ENCODE assay signal across 8 cellular contexts in genomic region chr2:128321784-128322650, GRCh38. TPM values are rescaled to one million over a fixed set of nuclear protein-coding genes. Genes with fewer than 3 reads are reported as not detected.
DNase-seq lines count a peak whose midpoint lies in the region; ATAC-seq and TF ChIP-seq lines count a peak whose summit lies in the region.

No MANE protein-coding gene starts in this region.

- H3K4me1 ChIP-seq in SK-N-SH (ENCODE audit: control insufficient read depth in 1 of 2, insufficient read depth in 2 of 2, low read depth in 1 of 2, low read length in 1 of 2), result peaks cover 3 to 38% of the 10 kb centered on the region in 2 experiments; a peak in 2 of 4 replicates
- H3K4me1 ChIP-seq in cardiac muscle cell (ENCODE audit: low read depth), result no peaks in the 10 kb centered on the region
- H3K4me1 ChIP-seq in transverse colon, result peaks cover 6 to 25% (median 22%) of the 10 kb centered on the region in 4 donors

- POLR2A ChIA-PET in SK-N-SH (lab: Yijun Ruan, JAX), result interaction anchor here (1.2 kb wide), 1 partner anchor 26 kb away, joined by 4 read pairs; no protein-coding TSS in a partner anchor

- no peaks in the 10 kb centered on the region for H3K9me3 ChIP-seq in SK-N-SH
- no peaks in the 10 kb centered on the region for H3K9me3 ChIP-seq in cardiac muscle cell (ENCODE audit: low read depth)
- H3K9me3 ChIP-seq in transverse colon, result no peaks in the 10 kb centered on the region

- peak; percentile 33 to 46 for ATAC-seq in activated naive CD4-positive, alpha-beta T cell treated with anti-CD3 and anti-CD28 coated beads, Interleukin-2, amount 50 U/mL, for 72 hours

- TF ChIP-seq CTCF in SK-N-SH (IDR thresholded peaks at IDR 0.05) (peak; percentile 90), cardiac muscle cell (IDR thresholded peaks at IDR 0.05; ENCODE audit: low read depth, low read length) (peak; percentile 67), transverse colon (IDR thresholded peaks at IDR 0.05) (peak; percentile 41 to 98 (median 87))

- H3K27ac Mint-ChIP-seq in activated naive CD4-positive, alpha-beta T cell treated with anti-CD3 and anti-CD28 coated beads, Interleukin-2, amount 50 U/mL, for 72 hours, result peak overlapping the region; percentile 29 to 42

- peak overlapping the region; percentile 62; the same call in 1 of the 2 replicates for H3K9ac ChIP-seq in SK-N-SH

- peaks cover 8% of the 10 kb centered on the region for H4K20me1 ChIP-seq in SK-N-SH (ENCODE audit: insufficient read depth)

- H3K36me3 ChIP-seq in SK-N-SH (replicated peaks in 1 of 2; ENCODE audit: control insufficient read depth in 1 of 2, insufficient read depth in 2 of 2, low read length in 1 of 2) (no peaks in the 10 kb centered on the region), cardiac muscle cell (no peaks in the 10 kb centered on the region), transverse colon (no peaks in the 10 kb centered on the region)

- no peaks in the 10 kb centered on the region for H3K36me3 Mint-ChIP-seq in activated naive CD4-positive, alpha-beta T cell treated with anti-CD3 and anti-CD28 coated beads, Interleukin-2, amount 50 U/mL, for 72 hours

- H3K4me3 ChIP-seq in SK-N-SH (ENCODE audit: low read depth in 2 of 2, low read length in 1 of 2) (peak overlapping the region; percentile 60 to 68), cardiac muscle cell (peak overlapping the region; percentile 42), transverse colon (peak overlapping the region; percentile 45 to 89 (median 64))

- intact Hi-C loops in transverse colon (cut with DNase I; ENCODE audit: low total_unique reads), result loop anchor here (5.0 kb wide), 1 partner anchor 1075 kb away; no protein-coding TSS in a partner anchor

- WGBS in SK-N-SH (ENCODE audit: low lambda C conversion rate), result 70% methylated on average over 11 of the region's 89 CpGs
- 2% methylated on average over 65 of the region's 89 CpGs; no CpG with 5 or more reads in 1 of the 2 donors for WGBS in transverse colon (ENCODE audit: low coverage in 1 of 2), 2 donors

- H3K9me2 ChIP-seq in SK-N-SH, result no peaks in the 10 kb centered on the region

- H3K27me3 ChIP-seq in SK-N-SH (ENCODE audit: insufficient read depth), result no peaks in the 10 kb centered on the region
- H3K27me3 ChIP-seq in cardiac muscle cell, result peaks cover 29% of the 10 kb centered on the region
- no peaks in the 10 kb centered on the region for H3K27me3 ChIP-seq in transverse colon

- TF ChIP-seq EP300 in SK-N-SH (IDR thresholded peaks at IDR 0.05; ENCODE audit: borderline replicate concordance in 1 of 2, low read depth in 1 of 2, low read length in 1 of 2) (peak in 1 of 2 experiments; percentile 54; a peak in 2 of 4 replicates), transverse colon (IDR thresholded peaks at IDR 0.05; ENCODE audit: low read depth) (no peak)

- in situ Hi-C loops in transverse colon (cut with MboI; ENCODE audit: low pct_ligation_motif_present in 1 of 4, low pct_unique_long_range_greater_than_20kb in 1 of 4, low sequenced_read_pairs in 3 of 4), result no loop called here

- peak overlapping the region; percentile 74 for H3K4me2 ChIP-seq in SK-N-SH

- peak; percentile 69 for DNase-seq in GM04504 (ENCODE audit: low read depth)
- peak; percentile 26 for DNase-seq in GOT3 (lab: John Stamatoyannopoulos, UW)
- peak; percentile 78 to 86 for DNase-seq in Kasumi-1 (lab: John Stamatoyannopoulos, UW)
- peak; percentile 96 for DNase-seq in SK-N-SH
- DNase-seq in activated naive CD4-positive, alpha-beta T cell treated with anti-CD3 and anti-CD28 coated beads, Interleukin-2, amount 50 U/mL, for 72 hours (ENCODE audit: low spot score in 2 of 2), result peak; percentile 74 to 86
- peak; percentile 88 to 91 for DNase-seq in cardiac muscle cell (ENCODE audit: low read depth in 1 of 2, low spot score in 1 of 2)
- peak; percentile 75 for DNase-seq in pons (ENCODE audit: low spot score)
- DNase-seq in transverse colon, result peak; percentile 87

- peak; percentile 17 for TF ChIP-seq POLR2A in transverse colon (IDR thresholded peaks at IDR 0.05)

- H3K27ac ChIP-seq in SK-N-SH (ENCODE audit: low read depth in 2 of 2, low read length in 1 of 2) (peak overlapping the region in 1 of 2 experiments; percentile 79; a peak in 1 of 4 replicates), cardiac muscle cell (no peak overlapping the region), transverse colon (peak overlapping the region; percentile 73 to 87 (median 79))

- 0 out of 2 replicates have a peak, but pooled peaks cover 6% of the 10 kb centered on the region for H3K79me2 ChIP-seq in SK-N-SH (ENCODE audit: insufficient read depth)

- no peaks in the 10 kb centered on the region for H3F3A ChIP-seq in SK-N-SH (replicated peaks; ENCODE audit: insufficient read depth)

- H2AFZ ChIP-seq in SK-N-SH (ENCODE audit: low read depth), result peak overlapping the region; percentile 82

- CTCF ChIA-PET in SK-N-SH (lab: Yijun Ruan, JAX), result interaction anchor here (0.6 to 2.3 kb wide), 24 partner anchors 13 to 911 kb away, joined by 3 to 13 read pairs (median 4); no protein-coding TSS in a partner anchor

- peak; percentile 88 for TF ChIP-seq RAD21 in SK-N-SH (IDR thresholded peaks at IDR 0.05; ENCODE audit: low read length)

- H3K9me3 Mint-ChIP-seq in activated naive CD4-positive, alpha-beta T cell treated with anti-CD3 and anti-CD28 coated beads, Interleukin-2, amount 50 U/mL, for 72 hours, result no peaks in the 10 kb centered on the region

TF ChIP-seq in SK-N-SH, 30 proteins besides CTCF, POLR2A, EP300 and RAD21:
- TF ChIP-seq PBX3 (IDR thresholded peaks at IDR 0.05) (0 out of 2 replicates have a peak, but pooled peaks have one; percentile 22), SMC3 (IDR thresholded peaks at IDR 0.05; ENCODE audit: low read depth, low read length) (peak; percentile 89), MAX (IDR thresholded peaks at IDR 0.05; ENCODE audit: low read depth) (peak; percentile 27; the same call in 1 of the 2 replicates), NFIC (IDR thresholded peaks at IDR 0.05; ENCODE audit: borderline replicate concordance) (no peak), NRF1 (IDR thresholded peaks at IDR 0.05; ENCODE audit: low read depth, low read length) (0 out of 2 replicates have a peak, but pooled peaks have one; percentile 16), RFX5 (IDR thresholded peaks at IDR 0.05; ENCODE audit: low read length) (0 out of 2 replicates have a peak, but pooled peaks have one; percentile 33), CHD2 (IDR thresholded peaks at IDR 0.05; ENCODE audit: low read length, partially characterized antibody) (peak; percentile 56), ZBTB33 (IDR thresholded peaks at IDR 0.05; ENCODE audit: borderline replicate concordance, low read depth) (no peak), MXI1 (IDR thresholded peaks at IDR 0.05; ENCODE audit: low read depth, low read length) (peak; percentile 52; the same call in 1 of the 2 replicates)

RNA-seq across cellular contexts. Expression of gene HS6ST1, which starts 3.3 kb away (rescaled TPM):
- polyA plus RNA-seq in SK-N-SH (2012; rRNA removed) (5.2 and 5.9 TPM in 2 replicates), cardiac muscle cell (13.8 and 22.9 TPM in 2 replicates)
- polyA plus RNA-seq in SK-N-SH (2012; cell fraction: cytosol; rRNA removed), result 2.9 and 4.9 TPM in 2 replicates
- polyA plus RNA-seq in SK-N-SH (2012; cell fraction: nucleus; rRNA removed), result 3.4 and 3.8 TPM in 2 replicates
- total RNA-seq in activated naive CD4-positive, alpha-beta T cell treated with anti-CD3 and anti-CD28 coated beads, Interleukin-2, amount 50 U/mL, for 72 hours, result 10 to 100 TPM in 1 of 2 donors, 1 to 10 TPM in 1; 2.9 to 14.5 TPM
- total RNA-seq in cardiac muscle cell (24.5 and 26.1 TPM in 2 replicates), transverse colon (10 to 100 TPM; 16.1 to 38.6 (median 26.5) TPM)

Comparison
In these comparisons a context has a peak if more than half of its experiments do, and no peak if none do; other contexts are left out.
1. DNase-seq: peak in every context shown above with its lines; median percentile 96 in SK-N-SH; 90 in cardiac muscle cell; 87 in transverse colon; 82 in Kasumi-1; 80 in activated naive CD4-positive, alpha-beta T cell treated with anti-CD3 and anti-CD28 coated beads, Interleukin-2, amount 50 U/mL, for 72 hours; 75 in pons; 69 in GM04504; 26 in GOT3.